Comparison of ENCODE assay signal across 1 cellular context in the genomic region with DNA sequence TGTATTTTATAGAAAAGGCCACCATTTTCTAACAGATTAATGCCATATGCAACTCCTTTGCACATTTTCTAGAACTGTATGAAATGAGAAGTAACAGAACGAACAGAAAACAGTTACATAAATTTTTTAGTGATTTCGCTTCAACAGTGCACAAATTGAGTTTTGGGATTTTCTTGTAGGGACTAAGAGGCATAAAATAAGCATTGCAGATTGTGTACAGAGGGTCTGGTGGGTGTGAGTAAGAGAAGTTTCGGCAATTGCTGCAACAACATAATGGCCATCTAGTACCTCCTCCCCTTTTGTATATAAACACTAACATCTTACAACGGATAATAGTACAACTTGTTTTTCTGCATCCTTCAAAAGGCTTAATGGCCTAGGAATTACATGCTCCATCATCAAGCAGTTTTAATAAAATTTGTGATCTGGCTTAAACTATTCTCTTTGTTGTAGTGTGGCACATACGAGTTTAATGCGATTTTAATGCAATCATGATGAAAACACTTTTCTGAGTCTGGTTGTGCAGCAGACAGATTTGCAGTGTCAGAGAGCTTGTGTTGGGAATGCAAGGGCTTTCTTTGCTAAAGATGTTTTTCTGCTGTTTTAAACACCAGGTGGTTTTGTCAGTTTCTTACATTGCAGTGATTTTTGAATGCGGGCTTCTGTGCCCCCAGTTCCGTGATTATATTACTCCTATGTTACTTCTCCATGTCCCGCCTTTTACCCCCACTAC.
TF ChIP-seq lines count a peak whose summit lies in the region.

No MANE protein-coding gene starts in this region.

TF ChIP-seq in IMR-90, 13 proteins besides CTCF, POLR2A, EP300 and RAD21:
- no peak for TF ChIP-seq CEBPB (IDR thresholded peaks at IDR 0.05; ENCODE audit: low read depth, low read length)
- no peak for TF ChIP-seq BHLHE40 (IDR thresholded peaks at IDR 0.05; ENCODE audit: low read depth, low read length)
- no peak for TF ChIP-seq FOS (IDR thresholded peaks at IDR 0.05; ENCODE audit: low read depth, low read length)
- TF ChIP-seq, protein P1, sequence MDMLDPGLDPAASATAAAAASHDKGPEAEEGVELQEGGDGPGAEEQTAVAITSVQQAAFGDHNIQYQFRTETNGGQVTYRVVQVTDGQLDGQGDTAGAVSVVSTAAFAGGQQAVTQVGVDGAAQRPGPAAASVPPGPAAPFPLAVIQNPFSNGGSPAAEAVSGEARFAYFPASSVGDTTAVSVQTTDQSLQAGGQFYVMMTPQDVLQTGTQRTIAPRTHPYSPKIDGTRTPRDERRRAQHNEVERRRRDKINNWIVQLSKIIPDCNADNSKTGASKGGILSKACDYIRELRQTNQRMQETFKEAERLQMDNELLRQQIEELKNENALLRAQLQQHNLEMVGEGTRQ (IDR thresholded peaks at IDR 0.05; ENCODE audit: low read depth, low read length), result no peak
- TF ChIP-seq NFE2L2 (IDR thresholded peaks at IDR 0.05; ENCODE audit: low read depth, low read length), result no peak
- TF ChIP-seq MAZ (IDR thresholded peaks at IDR 0.05; ENCODE audit: borderline replicate concordance, low read depth, low read length), result no peak
- no peak for TF ChIP-seq CHD1 (IDR thresholded peaks at IDR 0.05; ENCODE audit: low read depth, low read length)
